Comparison of ENCODE assay signal across 16 cellular contexts in the genomic region with DNA sequence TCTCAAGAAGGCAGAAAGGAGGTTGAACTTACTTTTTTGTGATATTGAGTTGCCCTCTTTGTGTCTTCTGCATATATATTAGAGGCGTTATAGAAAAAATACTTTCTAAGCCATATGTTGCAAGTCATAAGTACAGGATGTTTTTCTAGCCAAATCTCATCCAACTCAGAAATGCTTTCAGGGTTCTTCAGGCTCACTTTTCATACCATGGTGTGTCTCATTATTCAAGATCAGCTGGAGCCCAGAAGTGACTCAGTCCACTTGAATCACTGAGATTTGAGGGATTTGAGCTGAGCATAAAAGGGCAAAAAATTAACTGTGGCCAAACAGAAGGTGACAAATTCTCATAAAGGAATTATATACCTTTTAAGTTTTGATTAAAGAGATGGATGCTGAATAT.
DNase-seq lines count a peak whose midpoint lies in the region; ATAC-seq and TF ChIP-seq lines count a peak whose summit lies in the region.
"Had no signal": no experiment of that assay in that cellular context is flagged by ENCODE, and none has a peak within 500 bp of the region (broad histone marks: within the 10 kb centered on the region; RNA-seq: fewer than 3 reads in every experiment).

No MANE protein-coding gene starts in this region.

- H3K36me3 Mint-ChIP-seq in nephron (ENCODE audit: low read depth) = no peaks in the 10 kb centered on the region
- H3K36me3 Mint-ChIP-seq in immature natural killer cell = no peaks in the 10 kb centered on the region
- H3K36me3 Mint-ChIP-seq: activated naive CD4-positive, alpha-beta T cell treated with anti-CD3 and anti-CD28 coated beads, Interleukin-2, amount 50 U/mL, for 72 hours; CD8-positive, alpha-beta memory T cell had no signal

- DNase-seq in AG10803 (ENCODE audit: low read depth) (peak; percentile 95), M059J (ENCODE audit: low read depth) (peak; percentile 90), epithelial cell of esophagus (ENCODE audit: low read depth) (peak; percentile 25), NOMO-1 treated with DMSO at 0.1 percent for 48 hours (lab: John Stamatoyannopoulos, UW; ENCODE audit: unreplicated experiment) (no peak), immature natural killer cell (no peak)
- no peak for DNase-seq in stimulated activated CD4-positive, alpha-beta T cell treated with anti-CD3 and anti-CD28 coated beads, Interleukin-1b, Interleukin-23, amount 100 ng/mL, for 48 hours
- DNase-seq: activated CD4-positive, alpha-beta memory T cell treated with anti-CD3 and anti-CD28 coated beads, Interleukin-2, amount 10 ng/mL, durations not matched to agents 7 days and 5 days; CD8-positive, alpha-beta memory T cell; endodermal cell; NCI-H1105 treated with DMSO at 0.1 percent for 48 hours; NK-92 treated with Interleukin-12 subunit alpha and Interleukin-12 subunit beta, amount 100 ng/mL, for 24 hours; nucleus accumbens had no signal

- H3K4me3 ChIP-seq in AG10803 (ENCODE audit: low read length) = no peak overlapping the region
- H3K4me3 ChIP-seq in epithelial cell of esophagus (ENCODE audit: low read length) = no peak overlapping the region

- TF ChIP-seq CTCF in AG10803 (conservative IDR thresholded peaks at IDR 0.05; ENCODE audit: low read length) = no peak
- no peak for TF ChIP-seq CTCF in epithelial cell of esophagus (IDR thresholded peaks at IDR 0.05; ENCODE audit: insufficient read depth, low read depth, low read length, missing control alignments)
- no peak for TF ChIP-seq CTCF in nephron (IDR thresholded peaks at IDR 0.05; ENCODE audit: unreplicated experiment in 3 of 3)

- H3K4me3 Mint-ChIP-seq in nephron (no peak overlapping the region), immature natural killer cell (no peak overlapping the region)
- H3K4me3 Mint-ChIP-seq: activated CD4-positive, alpha-beta memory T cell treated with anti-CD3 and anti-CD28 coated beads, Interleukin-2, amount 10 ng/mL, durations not matched to agents 7 days and 5 days; CD8-positive, alpha-beta memory T cell; endodermal cell; T-helper 1 cell treated with Interleukin-12 subunit alpha and Interleukin-12 subunit beta and Interleukin-4 antibody, amounts not matched to agents 30 μg/mL and 1 μg/mL, for 36 hours had no signal

- ATAC-seq in HG02981 (IDR thresholded peaks at IDR 0.05; ENCODE audit: unreplicated experiment) = no peak
- ATAC-seq: activated naive CD4-positive, alpha-beta T cell treated with anti-CD3 and anti-CD28 coated beads, Interleukin-2, amount 50 U/mL, for 72 hours had no signal

- H3K4me1 Mint-ChIP-seq in nephron = peaks cover 47% of the 10 kb centered on the region
- no peaks in the 10 kb centered on the region for H3K4me1 Mint-ChIP-seq in immature natural killer cell
- H3K4me1 Mint-ChIP-seq: activated CD4-positive, alpha-beta memory T cell treated with anti-CD3 and anti-CD28 coated beads, Interleukin-2, amount 10 ng/mL, durations not matched to agents 7 days and 5 days; CD8-positive, alpha-beta memory T cell had no signal

- H3K9me3 Mint-ChIP-seq in nephron (no peaks in the 10 kb centered on the region), immature natural killer cell (peaks cover 4 to 18% (median 8%) of the 10 kb centered on the region in 6 donors)
- H3K9me3 Mint-ChIP-seq: endodermal cell had no signal

- H3K27ac Mint-ChIP-seq in nephron (peak overlapping the region; percentile 15 to 89 (median 89)), immature natural killer cell (no peak overlapping the region)
- H3K27ac Mint-ChIP-seq: activated CD4-positive, alpha-beta memory T cell treated with anti-CD3 and anti-CD28 coated beads, Interleukin-2, amount 10 ng/mL, durations not matched to agents 7 days and 5 days; activated naive CD4-positive, alpha-beta T cell treated with anti-CD3 and anti-CD28 coated beads, Interleukin-2, amount 50 U/mL, for 72 hours; CD8-positive, alpha-beta memory T cell; endodermal cell; T-helper 1 cell treated with Interleukin-12 subunit alpha and Interleukin-12 subunit beta and Interleukin-4 antibody, amounts not matched to agents 30 μg/mL and 1 μg/mL, for 36 hours had no signal

- H3K27me3 Mint-ChIP-seq in nephron (ENCODE audit: low read depth) (peaks cover 4% of the 10 kb centered on the region), immature natural killer cell (ENCODE audit: low read depth in 3 of 3) (peaks cover 0 to 2% (median 2%) of the 10 kb centered on the region in 3 donors)
- H3K27me3 Mint-ChIP-seq: activated CD4-positive, alpha-beta memory T cell treated with anti-CD3 and anti-CD28 coated beads, Interleukin-2, amount 10 ng/mL, durations not matched to agents 7 days and 5 days had no signal

Comparison
In these comparisons a context has a peak if more than half of its experiments do, and no peak if none do; other contexts are left out.
1. DNase-seq: peak in AG10803 (single experiment), M059J (single experiment) and epithelial cell of esophagus (single experiment); none in NOMO-1 treated with DMSO at 0.1 percent for 48 hours (single experiment), stimulated activated CD4-positive, alpha-beta T cell treated with anti-CD3 and anti-CD28 coated beads, Interleukin-1b, Interleukin-23, amount 100 ng/mL, for 48 hours (single experiment) and immature natural killer cell (0 of 3).
2. H3K27ac Mint-ChIP-seq: peak in nephron (3 of 3); none in immature natural killer cell (0 of 6).